ENCODE assay signal across 1 cellular context in genomic region chrX:40543661-40544328, GRCh38.
TF ChIP-seq lines count a peak whose summit lies in the region.

No MANE protein-coding gene starts in this region.

TF ChIP-seq in GM23338, 12 proteins besides CTCF, POLR2A, EP300 and RAD21 (continued from another document):
- TF ChIP-seq ZNF114 (CRISPR knock-in tag; IDR thresholded peaks at IDR 0.05) (no peak), POLR2AphosphoS5 (IDR thresholded peaks at IDR 0.05; ENCODE audit: low read depth) (no peak)
